8 cellular contexts compared by ENCODE assay signal in the genomic region with DNA sequence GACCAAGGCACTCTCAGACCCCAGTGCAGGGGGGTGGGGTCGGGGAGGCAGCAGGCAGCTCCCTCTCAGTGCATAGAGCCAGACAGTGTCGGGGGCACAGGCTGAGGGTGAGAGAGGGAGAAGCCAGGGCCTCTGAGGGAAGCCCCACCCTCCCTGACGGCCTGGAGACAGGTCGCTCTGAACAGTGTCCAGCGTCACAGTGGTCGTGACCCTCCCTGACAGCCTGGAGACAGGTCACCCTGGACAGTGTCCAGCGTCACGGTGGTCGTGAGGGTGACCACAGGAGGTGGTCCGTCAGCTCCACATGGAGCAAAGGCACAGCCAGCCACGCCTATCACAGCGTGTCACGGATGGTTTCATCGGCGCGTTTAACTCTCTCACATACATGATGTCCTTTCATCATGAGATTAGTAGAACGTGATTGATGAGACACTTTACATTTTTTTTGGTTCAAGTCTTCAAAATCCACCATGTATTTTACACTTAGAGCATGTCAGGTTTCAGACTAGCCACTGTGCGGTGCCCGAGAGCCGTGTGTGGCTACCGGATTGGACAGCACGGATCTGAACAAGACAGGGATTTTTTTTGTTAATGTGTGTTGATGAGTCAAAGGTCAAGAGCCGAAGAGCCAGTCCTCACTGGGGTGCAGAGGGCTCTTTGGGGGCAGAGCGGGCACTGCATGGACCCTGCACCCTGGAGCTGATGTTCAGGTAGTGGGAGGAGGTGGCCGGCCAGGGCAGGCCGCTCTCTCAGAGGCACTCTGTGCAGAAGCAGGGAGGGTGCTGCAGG. TPM values are rescaled to one million over a fixed set of nuclear protein-coding genes. Genes with fewer than 3 reads are reported as not detected.
A peak's percentile ranks its signal among the peaks of the same experiment; 100 is the strongest.
DNase-seq lines count a peak whose midpoint lies in the region; ATAC-seq and TF ChIP-seq lines count a peak whose summit lies in the region.

No MANE protein-coding gene starts in this region.

- POLR2A ChIA-PET in activated CD8-positive, alpha-beta T cell treated with anti-CD3 and anti-CD28 coated beads, Interleukin-2, amount 10 ng/mL, durations not matched to agents 7 days and 5 days (lab: Charles Lee) = interaction anchor here (0.7 kb wide), 1 partner anchor 52 kb away, joined by 3 read pairs; no protein-coding TSS in a partner anchor

- no peak overlapping the region for H3K9ac ChIP-seq in smooth muscle cell (ENCODE audit: low read depth)

- H3K9me3 ChIP-seq in smooth muscle cell (replicated peaks; ENCODE audit: low read depth) = no peaks in the 10 kb centered on the region

- no peaks in the 10 kb centered on the region for H4K20me1 ChIP-seq in smooth muscle cell (ENCODE audit: low read depth)

- CTCF ChIA-PET in activated CD8-positive, alpha-beta T cell treated with anti-CD3 and anti-CD28 coated beads, Interleukin-2, amount 10 ng/mL, durations not matched to agents 7 days and 5 days (lab: Charles Lee) = no interaction called here

- H3K27ac ChIP-seq in angular gyrus (ENCODE audit: low read depth, low read length) (peak overlapping the region; percentile 56), smooth muscle cell (ENCODE audit: low read depth) (no peak overlapping the region)

- H3K27me3 Mint-ChIP-seq in activated CD8-positive, alpha-beta T cell treated with anti-CD3 and anti-CD28 coated beads, Interleukin-2, amount 10 ng/mL, durations not matched to agents 7 days and 5 days (ENCODE audit: low read depth) = peaks cover 6% of the 10 kb centered on the region

- DNase-seq in Ammon's horn (ENCODE audit: low spot score) = peak; percentile 92
- peak; percentile 27 for DNase-seq in M059J (ENCODE audit: low read depth)
- DNase-seq in hypothalamus (lab: John Stamatoyannopoulos, UW) = peak in 38 of 51 donors; percentile 8 to 79 (median 47)
- no peak for DNase-seq in smooth muscle cell (lab: John Stamatoyannopoulos, UW; ENCODE audit: unreplicated experiment)
- no peak for DNase-seq in stimulated activated naive CD8-positive, alpha-beta T cell treated with anti-CD3 and anti-CD28 coated beads, Interleukin-15, Interleukin-2, amounts not matched to agents 100 U/mL and 50 U/mL, for 24 hours
- DNase-seq in NK-92 treated with Interleukin-12 subunit alpha and Interleukin-12 subunit beta, amount 100 ng/mL, for 24 hours (lab: John Stamatoyannopoulos, UW) = no peak
- no peak for DNase-seq in activated CD8-positive, alpha-beta T cell treated with anti-CD3 and anti-CD28 coated beads, Interleukin-2, amount 10 ng/mL, durations not matched to agents 7 days and 5 days

- H3K9me3 Mint-ChIP-seq in activated CD8-positive, alpha-beta T cell treated with anti-CD3 and anti-CD28 coated beads, Interleukin-2, amount 10 ng/mL, durations not matched to agents 7 days and 5 days (ENCODE audit: insufficient read depth) = no peaks in the 10 kb centered on the region

- H3K4me2 ChIP-seq in smooth muscle cell = no peak overlapping the region

- no peak overlapping the region for H2AFZ ChIP-seq in smooth muscle cell (ENCODE audit: low read depth)

- H3K36me3 Mint-ChIP-seq in activated CD8-positive, alpha-beta T cell treated with anti-CD3 and anti-CD28 coated beads, Interleukin-2, amount 10 ng/mL, durations not matched to agents 7 days and 5 days (ENCODE audit: low read depth) = no peaks in the 10 kb centered on the region

- H3K4me3 ChIP-seq in smooth muscle cell = no peak overlapping the region

- H3K79me2 ChIP-seq in smooth muscle cell (ENCODE audit: low read depth) = no peaks in the 10 kb centered on the region

- H3K27me3 ChIP-seq in smooth muscle cell (ENCODE audit: low read depth) = no peaks in the 10 kb centered on the region

- ATAC-seq in stimulated activated naive CD8-positive, alpha-beta T cell treated with anti-CD3 and anti-CD28 coated beads, Interleukin-15, Interleukin-2, amounts not matched to agents 100 U/mL and 50 U/mL, for 24 hours = no peak
- no peak for ATAC-seq in activated CD8-positive, alpha-beta T cell treated with anti-CD3 and anti-CD28 coated beads, Interleukin-2, amount 10 ng/mL, durations not matched to agents 7 days and 5 days

- no peak overlapping the region for H3K4me3 Mint-ChIP-seq in activated CD8-positive, alpha-beta T cell treated with anti-CD3 and anti-CD28 coated beads, Interleukin-2, amount 10 ng/mL, durations not matched to agents 7 days and 5 days

- no peaks in the 10 kb centered on the region for H3K36me3 ChIP-seq in smooth muscle cell (ENCODE audit: low read depth)

- 77% methylated on average over 26 of the region's 26 CpGs for WGBS in smooth muscle cell (ENCODE audit: low lambda C conversion rate)

- peaks cover 4% of the 10 kb centered on the region for H3F3A ChIP-seq in smooth muscle cell (ENCODE audit: low read depth)

- no peaks in the 10 kb centered on the region for H3K4me1 ChIP-seq in smooth muscle cell (ENCODE audit: low read depth)

- peak; percentile 31 for TF ChIP-seq CTCF in smooth muscle cell (IDR thresholded peaks at IDR 0.05; ENCODE audit: borderline replicate concordance, insufficient read depth, poor library complexity, severe bottlenecking)

- no peak overlapping the region for H3K27ac Mint-ChIP-seq in activated CD8-positive, alpha-beta T cell treated with anti-CD3 and anti-CD28 coated beads, Interleukin-2, amount 10 ng/mL, durations not matched to agents 7 days and 5 days

- peaks cover 5% of the 10 kb centered on the region for H3K4me1 Mint-ChIP-seq in activated CD8-positive, alpha-beta T cell treated with anti-CD3 and anti-CD28 coated beads, Interleukin-2, amount 10 ng/mL, durations not matched to agents 7 days and 5 days (ENCODE audit: low read depth)

RNA-seq across cellular contexts. Expression of gene PANX2, which starts 23.9 kb away (rescaled TPM):
- 0.54 and 3.3 TPM in 2 replicates for total RNA-seq in M059J (2014; rRNA removed; shearing (Covaris generic))
- total RNA-seq in smooth muscle cell = 5.1 TPM in 2 replicates
- polyA plus RNA-seq in smooth muscle cell = 2.5 and 2.9 TPM in 2 replicates
- under 1 TPM in 1 of 2 experiments, not detected in 1; 0.10 TPM for total RNA-seq in activated CD8-positive, alpha-beta T cell treated with anti-CD3 and anti-CD28 coated beads, Interleukin-2, amount 10 ng/mL, durations not matched to agents 7 days and 5 days

RNA-seq across cellular contexts. Expression of gene TRABD, which starts 39.1 kb away (rescaled TPM):
- 9.7 and 15.1 TPM in 2 replicates for total RNA-seq in M059J (2014; rRNA removed; shearing (Covaris generic))
- 14.0 and 17.8 TPM in 2 replicates for total RNA-seq in smooth muscle cell
- 56.9 and 58.5 TPM in 2 replicates for polyA plus RNA-seq in smooth muscle cell
- 100 to 1,000 TPM; 115 to 129 TPM for total RNA-seq in activated CD8-positive, alpha-beta T cell treated with anti-CD3 and anti-CD28 coated beads, Interleukin-2, amount 10 ng/mL, durations not matched to agents 7 days and 5 days

RNA-seq across cellular contexts. Expression of gene SELENOO, which starts 54.2 kb away (rescaled TPM):
- 12.0 and 21.4 TPM in 2 replicates for total RNA-seq in M059J (2014; rRNA removed; shearing (Covaris generic))
- total RNA-seq in smooth muscle cell = 9.0 and 16.3 TPM in 2 replicates
- 21.3 and 28.4 TPM in 2 replicates for polyA plus RNA-seq in smooth muscle cell
- total RNA-seq in activated CD8-positive, alpha-beta T cell treated with anti-CD3 and anti-CD28 coated beads, Interleukin-2, amount 10 ng/mL, durations not matched to agents 7 days and 5 days = 10 to 100 TPM; 23.6 to 24.4 TPM

RNA-seq across cellular contexts. Expression of gene MOV10L1, which starts 56.8 kb away (rescaled TPM):
- 0.71 and 1.8 TPM in 2 replicates for total RNA-seq in M059J (2014; rRNA removed; shearing (Covaris generic))
- total RNA-seq in smooth muscle cell = 0.85 and 1.2 TPM in 2 replicates
- polyA plus RNA-seq in smooth muscle cell = 0.10 and 1.1 TPM in 2 replicates
- not detected for total RNA-seq in activated CD8-positive, alpha-beta T cell treated with anti-CD3 and anti-CD28 coated beads, Interleukin-2, amount 10 ng/mL, durations not matched to agents 7 days and 5 days

Comparison
In these comparisons a context has a peak if more than half of its experiments do, and no peak if none do; other contexts are left out.
1. DNase-seq: peak in Ammon's horn (single experiment), M059J (single experiment) and hypothalamus (38 of 51); none in smooth muscle cell (single experiment), stimulated activated naive CD8-positive, alpha-beta T cell treated with anti-CD3 and anti-CD28 coated beads, Interleukin-15, Interleukin-2, amounts not matched to agents 100 U/mL and 50 U/mL, for 24 hours (single experiment), NK-92 treated with Interleukin-12 subunit alpha and Interleukin-12 subunit beta, amount 100 ng/mL, for 24 hours (single experiment) and activated CD8-positive, alpha-beta T cell treated with anti-CD3 and anti-CD28 coated beads, Interleukin-2, amount 10 ng/mL, durations not matched to agents 7 days and 5 days (single experiment).